ENCODE assay signal across 26 cellular contexts in the genomic region with DNA sequence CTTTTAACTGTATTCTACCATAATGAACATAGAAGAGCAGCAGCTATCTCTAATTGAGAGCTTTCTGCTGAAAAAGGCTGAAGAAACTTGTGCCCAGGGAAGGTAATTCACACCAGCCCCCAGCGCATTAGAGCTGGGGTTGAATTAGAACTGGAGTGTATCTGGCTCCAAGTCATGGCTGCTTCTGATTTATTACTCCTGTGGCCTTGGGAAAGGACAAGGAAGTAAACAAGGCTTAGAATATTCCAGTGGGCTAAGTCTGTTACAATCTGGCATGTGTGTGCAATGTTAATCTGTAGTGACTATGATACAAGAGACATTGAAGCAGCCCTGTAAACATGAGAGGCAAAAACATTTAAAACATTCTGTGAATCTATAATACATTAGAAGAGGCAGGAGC. TPM values are rescaled to one million over a fixed set of nuclear protein-coding genes. Genes with fewer than 3 reads are reported as not detected.
A peak's percentile ranks its signal among the peaks of the same experiment; 100 is the strongest.
DNase-seq lines count a peak whose midpoint lies in the region; ATAC-seq and TF ChIP-seq lines count a peak whose summit lies in the region.
"Had no signal": no experiment of that assay in that cellular context is flagged by ENCODE, and none has a peak within 500 bp of the region (broad histone marks: within the 10 kb centered on the region; RNA-seq: fewer than 3 reads in every experiment).

No MANE protein-coding gene starts in this region.

- H3K36me3 ChIP-seq in psoas muscle (ENCODE audit: insufficient read depth in 1 of 2, low read depth in 1 of 2) (no peaks in the 10 kb centered on the region), PC-9 (ENCODE audit: low read depth) (no peaks in the 10 kb centered on the region), neural progenitor cell (no peaks in the 10 kb centered on the region)
- no peaks in the 10 kb centered on the region for H3K36me3 ChIP-seq in CD8-positive, alpha-beta T cell (ENCODE audit: insufficient read depth, low read length)

- H3K4me3 ChIP-seq in psoas muscle (no peak overlapping the region), PC-9 (no peak overlapping the region), neural progenitor cell (no peak overlapping the region)
- H3K4me3 ChIP-seq in CD8-positive, alpha-beta T cell (ENCODE audit: low read depth, low read length), result no peak overlapping the region
- H3K4me3 ChIP-seq: K562 had no signal

- H3K27me3 ChIP-seq in psoas muscle (ENCODE audit: insufficient read depth in 3 of 3, low read length in 2 of 3) (no peaks in the 10 kb centered on the region), PC-9 (ENCODE audit: insufficient read depth, low read depth) (no peaks in the 10 kb centered on the region), neural progenitor cell (no peaks in the 10 kb centered on the region)
- no peaks in the 10 kb centered on the region for H3K27me3 ChIP-seq in CD8-positive, alpha-beta T cell (ENCODE audit: insufficient read depth, low read length)

- H3K36me3 Mint-ChIP-seq in CD8-positive, alpha-beta T cell, result no peaks in the 10 kb centered on the region
- H3K36me3 Mint-ChIP-seq in neural progenitor cell, result no peaks in the 10 kb centered on the region

- H3F3A ChIP-seq in PC-9 (ENCODE audit: insufficient read depth, low read depth), result no peaks in the 10 kb centered on the region
- H3F3A ChIP-seq in neural progenitor cell (ENCODE audit: low read depth), result no peaks in the 10 kb centered on the region

- no peaks in the 10 kb centered on the region for H3K9me3 Mint-ChIP-seq in CD8-positive, alpha-beta T cell
- peaks cover 2% of the 10 kb centered on the region for H3K9me3 Mint-ChIP-seq in neural progenitor cell

- H3K4me1 ChIP-seq in psoas muscle (peaks cover 21% of the 10 kb centered on the region), PC-9 (replicated peaks; ENCODE audit: insufficient read depth) (no peaks in the 10 kb centered on the region), neural progenitor cell (no peaks in the 10 kb centered on the region)
- H3K4me1 ChIP-seq in CD8-positive, alpha-beta T cell (ENCODE audit: insufficient read depth, low read length), result no peaks in the 10 kb centered on the region

- no peaks in the 10 kb centered on the region for H4K20me1 ChIP-seq in PC-9 (ENCODE audit: insufficient read depth)
- no peaks in the 10 kb centered on the region for H4K20me1 ChIP-seq in neural progenitor cell (ENCODE audit: low read depth)

- peak; percentile 6 for DNase-seq in DMS153 (lab: John Stamatoyannopoulos, UW)
- DNase-seq in DMS153 treated with DMSO at 0.1 percent for 48 hours (lab: John Stamatoyannopoulos, UW; ENCODE audit: unreplicated experiment), result no peak
- DNase-seq in NCI-H82 (lab: John Stamatoyannopoulos, UW), result peak; percentile 63
- DNase-seq in cerebellar cortex (ENCODE audit: low spot score), result peak; percentile 16
- no peak for DNase-seq in psoas muscle
- no peak for DNase-seq in CD8-positive, alpha-beta T cell
- no peak for DNase-seq in PC-9
- DNase-seq in neural progenitor cell (ENCODE audit: low spot score), result no peak
- DNase-seq: 8988T, AML-193, DND-41, MM.1S, NCI-H1092, NCI-H1436, NCI-H187 treated with DMSO at 0.1 percent for 48 hours, NCI-H2107, NCI-H226, NCI-H510A treated with DMSO at 0.1 percent for 48 hours, NCI-H774, RPMI8226, SK-N-SH had no signal

- no peak overlapping the region for H3K4me2 ChIP-seq in PC-9
- H3K4me2 ChIP-seq in neural progenitor cell, result no peak overlapping the region
- H3K4me2 ChIP-seq: SK-N-SH had no signal

- no TSS peak for BruUV-seq in PC-9 (replicated peaks; lab: Mats Ljungman, UMichigan)

- no peak overlapping the region for H3K27ac Mint-ChIP-seq in CD8-positive, alpha-beta T cell
- no peak overlapping the region for H3K27ac Mint-ChIP-seq in neural progenitor cell

- H3K4me3 Mint-ChIP-seq in CD8-positive, alpha-beta T cell, result no peak overlapping the region
- no peak overlapping the region for H3K4me3 Mint-ChIP-seq in neural progenitor cell

- no peaks in the 10 kb centered on the region for H3K9me2 ChIP-seq in PC-9 (ENCODE audit: insufficient read depth)
- H3K9me2 ChIP-seq: SK-N-SH had no signal

- ATAC-seq in psoas muscle, result peak in 3 of 4 donors; percentile 26 to 73 (median 53)
- ATAC-seq in CD8-positive, alpha-beta T cell, result no peak
- ATAC-seq: K562 had no signal

- H3K9me3 ChIP-seq in psoas muscle (no peaks in the 10 kb centered on the region), PC-9 (ENCODE audit: insufficient read depth, low read depth) (no peaks in the 10 kb centered on the region), neural progenitor cell (ENCODE audit: low read depth) (no peaks in the 10 kb centered on the region)
- no peaks in the 10 kb centered on the region for H3K9me3 ChIP-seq in CD8-positive, alpha-beta T cell (ENCODE audit: low read length)
- H3K9me3 ChIP-seq: SK-N-SH had no signal

- POLR2A ChIA-PET in CD8-positive, alpha-beta T cell (lab: Charles Lee), result no interaction called here
- POLR2A ChIA-PET in PC-9 (lab: Charles Lee; ENCODE audit: unreplicated experiment), result interaction anchor here (0.5 kb wide), 1 partner anchor 162 kb away, joined by 3 read pairs; no protein-coding TSS in a partner anchor

- H3K9ac ChIP-seq in neural progenitor cell, result no peak overlapping the region
- H3K9ac ChIP-seq: SK-N-SH had no signal

- H3K79me2 ChIP-seq in PC-9 (ENCODE audit: low read depth), result no peaks in the 10 kb centered on the region
- H3K79me2 ChIP-seq in neural progenitor cell (ENCODE audit: low read depth), result no peaks in the 10 kb centered on the region

- H3K27ac ChIP-seq in psoas muscle (no peak overlapping the region), PC-9 (no peak overlapping the region), neural progenitor cell (no peak overlapping the region)
- H3K27ac ChIP-seq in CD8-positive, alpha-beta T cell (ENCODE audit: low read depth, low read length), result no peak overlapping the region

- intact Hi-C loops in psoas muscle (cut with DNase I), result no loop called here
- intact Hi-C loops in CD8-positive, alpha-beta T cell (cut with DNase I, micrococcal nuclease), result no loop called here
- intact Hi-C loops in PC-9 (cut with micrococcal nuclease; ENCODE audit: unreplicated experiment), result no loop called here

- 15 to 34% (median 15%) methylated on average over 1 of the region's 1 CpG for WGBS in psoas muscle, 3 donors

- TF ChIP-seq CTCF in psoas muscle (IDR thresholded peaks at IDR 0.05) (no peak), PC-9 (conservative IDR thresholded peaks at IDR 0.05) (no peak), neural progenitor cell (IDR thresholded peaks at IDR 0.05) (no peak)
- no peak for TF ChIP-seq CTCF in CD8-positive, alpha-beta T cell (IDR thresholded peaks at IDR 0.05)

- CTCF ChIA-PET in CD8-positive, alpha-beta T cell (lab: Charles Lee), result interaction anchor here (1.0 kb wide), 1 partner anchor 22 kb away, joined by 3 read pairs; no protein-coding TSS in a partner anchor
- CTCF ChIA-PET in PC-9 (lab: Charles Lee), result no interaction called here

- no peak overlapping the region for H2AFZ ChIP-seq in PC-9
- no peak overlapping the region for H2AFZ ChIP-seq in neural progenitor cell (replicated peaks)

- H3K27me3 Mint-ChIP-seq in CD8-positive, alpha-beta T cell (ENCODE audit: low read depth), result peaks cover 4% of the 10 kb centered on the region
- no peaks in the 10 kb centered on the region for H3K27me3 Mint-ChIP-seq in neural progenitor cell (ENCODE audit: insufficient read depth, low read depth)

- H3K4me1 Mint-ChIP-seq in CD8-positive, alpha-beta T cell (ENCODE audit: low read depth), result no peaks in the 10 kb centered on the region
- H3K4me1 Mint-ChIP-seq in neural progenitor cell, result no peaks in the 10 kb centered on the region

RNA-seq across cellular contexts. Expression of gene CPA3, which starts 18.1 kb away (rescaled TPM):
- total RNA-seq in psoas muscle, result 1 to 10 TPM in 3 of 4 donors, under 1 TPM in 1; 0.74 to 3.8 (median 1.3) TPM
- under 1 TPM; 0.34 to 0.68 (median 0.35) TPM for polyA plus RNA-seq in psoas muscle
- not detected for total RNA-seq in CD8-positive, alpha-beta T cell
- not detected in 2 replicates for total RNA-seq in PC-9 (2021)
- not detected in 2 replicates for total RNA-seq in neural progenitor cell (ENCODE audit: low replicate concordance)
- total RNA-seq: H4; K562; T-helper 2 cell treated with Interferon-gamma antibody and Interleukin-4, amounts not matched to agents 100 ng/mL and 5 ng/mL, for 36 hours had no signal
- polyA plus RNA-seq: AG04450, K562, SK-N-SH had no signal

RNA-seq across cellular contexts. Expression of gene CPB1, which starts 55.6 kb away (rescaled TPM):
- 1 to 10 TPM in 2 of 4 donors, under 1 TPM in 1, not detected in 1; 0.88 to 6.2 (median 2.3) TPM for total RNA-seq in psoas muscle
- polyA plus RNA-seq in psoas muscle, result 1 to 10 TPM in 2 of 3 donors, under 1 TPM in 1; 0.59 to 2.0 (median 1.3) TPM
- total RNA-seq in CD8-positive, alpha-beta T cell, result not detected
- total RNA-seq in PC-9 (2021), result not detected in 2 replicates
- not detected in 2 replicates for total RNA-seq in neural progenitor cell (ENCODE audit: low replicate concordance)
- total RNA-seq: H4; LHCN-M2; T-helper 2 cell treated with Interferon-gamma antibody and Interleukin-4, amounts not matched to agents 100 ng/mL and 5 ng/mL, for 36 hours had no signal
- polyA plus RNA-seq: AG04450, K562 had no signal

Comparison
In these comparisons a context has a peak if more than half of its experiments do, and no peak if none do; other contexts are left out.
1. DNase-seq: peak in DMS153 (single experiment), NCI-H82 (single experiment) and cerebellar cortex (single experiment); none in DMS153 treated with DMSO at 0.1 percent for 48 hours (single experiment), psoas muscle (0 of 2), CD8-positive, alpha-beta T cell (0 of 7), PC-9 (0 of 2) and neural progenitor cell (single experiment).